In the genomic region with DNA sequence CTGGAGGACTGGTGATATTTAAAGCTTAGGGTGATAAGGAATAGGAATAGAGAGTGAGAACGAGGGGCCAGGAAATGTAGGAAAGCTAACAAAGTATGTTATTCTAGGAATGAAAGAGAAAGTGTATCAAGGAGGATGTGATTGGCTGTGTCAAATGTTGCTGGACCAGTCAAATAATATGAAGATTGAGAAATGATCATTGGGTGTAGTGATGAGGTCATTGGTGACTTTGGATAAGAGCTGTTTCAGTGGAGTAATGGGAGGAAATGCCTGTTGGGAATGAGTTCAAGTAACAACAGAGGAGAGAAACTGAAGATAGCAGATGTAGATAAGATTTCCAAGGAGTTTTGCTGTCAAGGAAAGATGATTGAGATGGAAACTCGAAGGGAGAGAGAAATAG, we compare ENCODE assay signal across 21 cellular contexts.
DNase-seq lines count a peak whose midpoint lies in the region; ATAC-seq, FAIRE-seq and TF ChIP-seq lines count a peak whose summit lies in the region.
"Had no signal": no experiment of that assay in that cellular context is flagged by ENCODE, and none has a peak within 500 bp of the region (broad histone marks: within the 10 kb centered on the region; RNA-seq: fewer than 3 reads in every experiment).

No MANE protein-coding gene starts in this region.

- no peaks in the 10 kb centered on the region for H3K27me3 Mint-ChIP-seq in central memory CD8-positive, alpha-beta T cell
- no peaks in the 10 kb centered on the region for H3K27me3 Mint-ChIP-seq in stimulated activated memory B cell treated with anti-CD40 and anti-IgM and Interleukin-4, amounts not matched to agents 10 μg/mL and 1 μg/mL and 100 μg/mL, for 72 hours
- H3K27me3 Mint-ChIP-seq: B cell had no signal

- ATAC-seq in central memory CD8-positive, alpha-beta T cell (replicated peaks; ENCODE audit: extremely low read depth, poor library complexity, severe bottlenecking) = no peak
- no peak for ATAC-seq in stimulated activated memory B cell treated with anti-CD40 and anti-IgM and Interleukin-4, amounts not matched to agents 10 μg/mL and 1 μg/mL and 100 μg/mL, for 72 hours
- ATAC-seq in HG02885 (IDR thresholded peaks at IDR 0.05; ENCODE audit: poor library complexity, unreplicated experiment) = no peak
- ATAC-seq: Right ventricle myocardium inferior had no signal

- no peaks in the 10 kb centered on the region for H3K9me3 Mint-ChIP-seq in central memory CD8-positive, alpha-beta T cell
- H3K9me3 Mint-ChIP-seq in stimulated activated memory B cell treated with anti-CD40 and anti-IgM and Interleukin-4, amounts not matched to agents 10 μg/mL and 1 μg/mL and 100 μg/mL, for 72 hours = no peaks in the 10 kb centered on the region

- H3K4me1 ChIP-seq in osteoblast (ENCODE audit: insufficient read depth, low read length) = no peaks in the 10 kb centered on the region
- H3K4me1 ChIP-seq: Peyer's patch had no signal

- H3K27ac ChIP-seq in 22Rv1 (peak overlapping the region; percentile 25), osteoblast (ENCODE audit: low read depth, low read length) (no peak overlapping the region)
- H3K27ac ChIP-seq: Peyer's patch had no signal

- peaks cover 2% of the 10 kb centered on the region for H3K36me3 Mint-ChIP-seq in central memory CD8-positive, alpha-beta T cell (ENCODE audit: insufficient read depth)
- H3K36me3 Mint-ChIP-seq in stimulated activated memory B cell treated with anti-CD40 and anti-IgM and Interleukin-4, amounts not matched to agents 10 μg/mL and 1 μg/mL and 100 μg/mL, for 72 hours = peaks cover 4% of the 10 kb centered on the region

- TF ChIP-seq CTCF in 22Rv1 (IDR thresholded peaks at IDR 0.05) = no peak
- no peak for TF ChIP-seq CTCF in osteoblast (IDR thresholded peaks at IDR 0.05; ENCODE audit: extremely low read depth, low read depth, low read length)

- peaks cover 3% of the 10 kb centered on the region for H3K36me3 ChIP-seq in osteoblast (ENCODE audit: insufficient read depth, low read length)
- H3K36me3 ChIP-seq: Peyer's patch had no signal

- no peaks in the 10 kb centered on the region for H3K27me3 ChIP-seq in osteoblast (ENCODE audit: insufficient read depth, low read length)
- H3K27me3 ChIP-seq: Peyer's patch had no signal

- no peaks in the 10 kb centered on the region for H3K9me3 ChIP-seq in osteoblast (ENCODE audit: low read depth, low read length)
- H3K9me3 ChIP-seq: Peyer's patch had no signal

- H3K27ac Mint-ChIP-seq in central memory CD8-positive, alpha-beta T cell (ENCODE audit: low read depth) = peak overlapping the region; percentile 1
- no peak overlapping the region for H3K27ac Mint-ChIP-seq in stimulated activated memory B cell treated with anti-CD40 and anti-IgM and Interleukin-4, amounts not matched to agents 10 μg/mL and 1 μg/mL and 100 μg/mL, for 72 hours
- H3K27ac Mint-ChIP-seq: B cell had no signal

- no peak overlapping the region for H3K4me3 Mint-ChIP-seq in central memory CD8-positive, alpha-beta T cell
- no peak overlapping the region for H3K4me3 Mint-ChIP-seq in stimulated activated memory B cell treated with anti-CD40 and anti-IgM and Interleukin-4, amounts not matched to agents 10 μg/mL and 1 μg/mL and 100 μg/mL, for 72 hours
- H3K4me3 Mint-ChIP-seq: B cell had no signal

- no peak overlapping the region for H3K4me2 ChIP-seq in osteoblast (ENCODE audit: insufficient read depth, low read length)

- no peak overlapping the region for H2AFZ ChIP-seq in osteoblast (ENCODE audit: low read length)

- H3K79me2 ChIP-seq in osteoblast (ENCODE audit: insufficient read depth, low read length) = peaks cover 95% of the 10 kb centered on the region

- H4K20me1 ChIP-seq in osteoblast (ENCODE audit: insufficient read depth, low read length) = no peaks in the 10 kb centered on the region

- peaks cover 23% of the 10 kb centered on the region for H3K4me1 Mint-ChIP-seq in central memory CD8-positive, alpha-beta T cell
- peaks cover 18% of the 10 kb centered on the region for H3K4me1 Mint-ChIP-seq in stimulated activated memory B cell treated with anti-CD40 and anti-IgM and Interleukin-4, amounts not matched to agents 10 μg/mL and 1 μg/mL and 100 μg/mL, for 72 hours

- DNase-seq in RPMI7951 (ENCODE audit: low read depth) (peak; percentile 32), iris pigment epithelial cell (ENCODE audit: low read depth) (peak; percentile 42), frontal cortex (ENCODE audit: low spot score in 2 of 2) (no peak), osteoblast (ENCODE audit: insufficient read length, low spot score, missing footprints) (no peak)
- DNase-seq in central memory CD8-positive, alpha-beta T cell (ENCODE audit: low spot score in 2 of 2) = no peak
- DNase-seq: 8988T, DMS79 treated with DMSO at 0.1 percent for 48 hours, MM.1S, NCI-H1092 treated with DMSO at 0.1 percent for 48 hours, NCI-H146, NCI-H2029 treated with DMSO at 0.1 percent for 48 hours, NCI-H446 treated with DMSO at 0.1 percent for 48 hours, NCI-H69, Peyer's patch had no signal

- FAIRE-seq in frontal cortex (lab: Jason Lieb, UNC) = no peak
- FAIRE-seq: H1, HTR-8/SVneo had no signal

- no peak overlapping the region for H3K4me3 ChIP-seq in osteoblast (ENCODE audit: insufficient read depth, low read length)
- H3K4me3 ChIP-seq: Peyer's patch had no signal

Comparison
In these comparisons a context has a peak if more than half of its experiments do, and no peak if none do; other contexts are left out.
1. DNase-seq: peak in RPMI7951 (single experiment) and iris pigment epithelial cell (single experiment); none in central memory CD8-positive, alpha-beta T cell (0 of 2), frontal cortex (0 of 2) and osteoblast (single experiment).